In the genomic region with DNA sequence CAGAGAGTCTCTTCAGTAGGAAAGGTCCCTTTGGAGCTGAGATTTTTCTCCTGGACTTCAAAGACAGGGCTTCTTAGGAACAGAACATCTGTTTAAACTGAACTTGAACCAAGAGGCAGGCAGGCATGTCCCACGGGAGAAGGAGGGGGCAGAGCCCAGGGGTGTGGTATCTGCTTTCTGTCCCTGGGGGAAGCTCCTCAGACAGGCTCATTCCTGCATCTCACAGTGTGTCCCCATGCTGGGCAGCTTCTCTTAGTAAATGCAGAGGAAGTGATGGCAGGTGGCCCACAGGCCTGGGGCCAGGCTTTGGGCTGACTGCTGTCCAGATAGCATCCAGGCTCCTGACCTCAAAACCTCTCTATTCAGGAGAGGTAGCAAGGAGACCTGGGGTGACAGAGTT, we compare ENCODE assay signal across 13 cellular contexts. TPM values are rescaled to one million over a fixed set of nuclear protein-coding genes. Genes with fewer than 3 reads are reported as not detected.
DNase-seq lines count a peak whose midpoint lies in the region; ATAC-seq and TF ChIP-seq lines count a peak whose summit lies in the region.
"Had no signal": no experiment of that assay in that cellular context is flagged by ENCODE, and none has a peak within 500 bp of the region (broad histone marks: within the 10 kb centered on the region; RNA-seq: fewer than 3 reads in every experiment).

No MANE protein-coding gene starts in this region.

- no peaks in the 10 kb centered on the region for H3K9me3 Mint-ChIP-seq in GM23338
- H3K9me3 Mint-ChIP-seq in WTC11: no peaks in the 10 kb centered on the region
- H3K9me3 Mint-ChIP-seq: activated naive CD8-positive, alpha-beta T cell treated with anti-CD3 and anti-CD28 coated beads, Interleukin-2, amount 10 ng/mL, durations not matched to agents 7 days and 5 days; CD4-positive, alpha-beta T cell had no signal

- no peaks in the 10 kb centered on the region for H3K36me3 ChIP-seq in GM23338 (ENCODE audit: insufficient read depth)
- H3K36me3 ChIP-seq in hepatocyte (replicated peaks; ENCODE audit: insufficient read depth, low read depth): no peaks in the 10 kb centered on the region
- H3K36me3 ChIP-seq in gastrocnemius medialis: no peaks in the 10 kb centered on the region

- H3K27ac ChIP-seq in GM23338 (ENCODE audit: low read depth) (no peak overlapping the region), hepatocyte (peak overlapping the region; percentile 68), gastrocnemius medialis (peak overlapping the region in 2 of 4 donors; percentile 9 to 11)
- H3K27ac ChIP-seq: dorsolateral prefrontal cortex had no signal

- H3K4me1 Mint-ChIP-seq in GM23338 (peaks cover 48% of the 10 kb centered on the region), WTC11 (peaks cover 70% of the 10 kb centered on the region)

- ATAC-seq in GM23338 (peak; percentile 74), WTC11 (peak; percentile 69), gastrocnemius medialis (peak; percentile 56 to 66), GM19467 (IDR thresholded peaks at IDR 0.05; ENCODE audit: unreplicated experiment) (no peak)

- TF ChIP-seq CTCF in GM23338 (conservative IDR thresholded peaks at IDR 0.05; ENCODE audit: low read depth in 2 of 2) (no peak), WTC11 (IDR thresholded peaks at IDR 0.05) (no peak), hepatocyte (IDR thresholded peaks at IDR 0.05; ENCODE audit: poor library complexity) (no peak), gastrocnemius medialis (IDR thresholded peaks at IDR 0.05 in 4 of 5, conservative IDR thresholded peaks at IDR 0.05 in 1 of 5) (no peak)

- no peak overlapping the region for H3K4me3 ChIP-seq in GM23338
- no peak overlapping the region for H3K4me3 ChIP-seq in hepatocyte
- H3K4me3 ChIP-seq in gastrocnemius medialis: no peak overlapping the region
- H3K4me3 ChIP-seq: dorsolateral prefrontal cortex had no signal

- intact Hi-C loops in gastrocnemius medialis (cut with DNase I; ENCODE audit: low total_unique reads): loop anchor here (2.0 kb wide), 1 partner anchor 45 kb away; no protein-coding TSS in a partner anchor

- H3K4me1 ChIP-seq in GM23338 (ENCODE audit: insufficient read depth) (peaks cover 29% of the 10 kb centered on the region), hepatocyte (ENCODE audit: insufficient read depth) (peaks cover 26% of the 10 kb centered on the region), gastrocnemius medialis (peaks cover 0 to 16% of the 10 kb centered on the region in 2 donors)

- in situ Hi-C loops in gastrocnemius medialis (cut with MboI; ENCODE audit: low sequenced_read_pairs in 4 of 4): no loop called here

- H3K36me3 Mint-ChIP-seq in GM23338 (ENCODE audit: low read depth) (no peaks in the 10 kb centered on the region; the same call in 2 of the 3 replicates), WTC11 (peaks cover 2% of the 10 kb centered on the region; the same call in 1 of the 2 replicates)

- CTCF ChIA-PET in WTC11 (lab: Charles Lee): interaction anchor here (0.6 to 5.1 kb wide), 28 partner anchors 9 to 217 kb away, joined by 3 to 50 read pairs (median 4); no protein-coding TSS in a partner anchor

- no peaks in the 10 kb centered on the region for H3K27me3 ChIP-seq in GM23338 (ENCODE audit: insufficient read depth)
- H3K27me3 ChIP-seq in hepatocyte: no peaks in the 10 kb centered on the region
- no peaks in the 10 kb centered on the region for H3K27me3 ChIP-seq in gastrocnemius medialis

- no peaks in the 10 kb centered on the region for H3K9me2 ChIP-seq in GM23338 (ENCODE audit: insufficient read depth)
- H3K9me2 ChIP-seq in hepatocyte (replicated peaks; ENCODE audit: insufficient read depth): no peaks in the 10 kb centered on the region

- H2AFZ ChIP-seq in GM23338 (no peak overlapping the region), hepatocyte (no peak overlapping the region)

- H3K79me2 ChIP-seq in GM23338 (replicated peaks; ENCODE audit: insufficient read depth): no peaks in the 10 kb centered on the region
- H3K79me2 ChIP-seq in hepatocyte: no peaks in the 10 kb centered on the region

- POLR2A ChIA-PET in WTC11 (lab: Charles Lee): no interaction called here

- H3K27ac Mint-ChIP-seq in GM23338: no peak overlapping the region
- no peak overlapping the region for H3K27ac Mint-ChIP-seq in WTC11
- H3K27ac Mint-ChIP-seq: activated naive CD8-positive, alpha-beta T cell treated with anti-CD3 and anti-CD28 coated beads, Interleukin-2, amount 10 ng/mL, durations not matched to agents 7 days and 5 days; CD4-positive, alpha-beta T cell had no signal

- no peaks in the 10 kb centered on the region for H3F3A ChIP-seq in GM23338 (replicated peaks; ENCODE audit: low read depth)

- H3K4me3 Mint-ChIP-seq in GM23338 (no peak overlapping the region), WTC11 (no peak overlapping the region)
- H3K4me3 Mint-ChIP-seq: activated naive CD8-positive, alpha-beta T cell treated with anti-CD3 and anti-CD28 coated beads, Interleukin-2, amount 10 ng/mL, durations not matched to agents 7 days and 5 days; CD4-positive, alpha-beta T cell had no signal

- H3K4me2 ChIP-seq in GM23338 (peak overlapping the region; percentile 66), hepatocyte (peak overlapping the region; percentile 57)

- peak; percentile 47 for DNase-seq in GM23338 (ENCODE audit: low spot score)
- DNase-seq in WTC11 (ENCODE audit: low spot score): peak; percentile 41
- no peak for DNase-seq in hepatocyte (ENCODE audit: low spot score)
- peak in 1 of 2 donors; percentile 15 for DNase-seq in gastrocnemius medialis
- DNase-seq in activated naive CD4-positive, alpha-beta T cell treated with Interleukin-2 at 50 U/mL for 16 hours: no peak
- DNase-seq in Ammon's horn (ENCODE audit: low spot score): no peak
- no peak for DNase-seq in central memory CD4-positive, alpha-beta T cell
- DNase-seq: activated naive CD8-positive, alpha-beta T cell treated with anti-CD3 and anti-CD28 coated beads, Interleukin-2, amount 10 ng/mL, durations not matched to agents 7 days and 5 days; CD4-positive, alpha-beta T cell; glutamatergic neuron; NCI-H1092 treated with DMSO at 0.1 percent for 48 hours had no signal

- 24% methylated on average over 1 of the region's 1 CpG for WGBS in hepatocyte (ENCODE audit: low lambda C conversion rate, missing lambda C conversion rate)

- no peaks in the 10 kb centered on the region for H3K9me3 ChIP-seq in hepatocyte (ENCODE audit: low read depth)
- no peaks in the 10 kb centered on the region for H3K9me3 ChIP-seq in gastrocnemius medialis

- no peak for TF ChIP-seq POLR2A in gastrocnemius medialis (IDR thresholded peaks at IDR 0.05)

- H4K20me1 ChIP-seq in GM23338 (replicated peaks; ENCODE audit: insufficient read depth): no peaks in the 10 kb centered on the region
- H4K20me1 ChIP-seq in hepatocyte (ENCODE audit: insufficient read depth, poor library complexity, severe bottlenecking): no peaks in the 10 kb centered on the region

- H3K27me3 Mint-ChIP-seq in GM23338 (ENCODE audit: insufficient read depth, low read depth, poor library complexity): peaks cover 2% of the 10 kb centered on the region
- H3K27me3 Mint-ChIP-seq in WTC11 (ENCODE audit: low read depth): no peaks in the 10 kb centered on the region; the same call in 1 of the 2 replicates

TF ChIP-seq in WTC11, 78 proteins besides CTCF, POLR2A, EP300 and RAD21 (continues in another document):
- TF ChIP-seq FOXJ3 (CRISPR knock-in tag; IDR thresholded peaks at IDR 0.05; ENCODE audit: borderline replicate concordance) (no peak), RELA (CRISPR knock-in tag; IDR thresholded peaks at IDR 0.05; ENCODE audit: borderline replicate concordance) (no peak), SMAD4 (CRISPR knock-in tag; IDR thresholded peaks at IDR 0.05) (no peak), IRF2 (CRISPR knock-in tag; IDR thresholded peaks at IDR 0.05; ENCODE audit: borderline replicate concordance, low read depth) (no peak), ELF4 (CRISPR knock-in tag; IDR thresholded peaks at IDR 0.05; ENCODE audit: low read depth) (no peak), ZNF671 (CRISPR knock-in tag; IDR thresholded peaks at IDR 0.05) (no peak), GABPB1 (CRISPR knock-in tag; IDR thresholded peaks at IDR 0.05) (no peak), MXD4 (CRISPR knock-in tag; IDR thresholded peaks at IDR 0.05; ENCODE audit: borderline replicate concordance) (no peak)
- TF ChIP-seq, protein P1, sequence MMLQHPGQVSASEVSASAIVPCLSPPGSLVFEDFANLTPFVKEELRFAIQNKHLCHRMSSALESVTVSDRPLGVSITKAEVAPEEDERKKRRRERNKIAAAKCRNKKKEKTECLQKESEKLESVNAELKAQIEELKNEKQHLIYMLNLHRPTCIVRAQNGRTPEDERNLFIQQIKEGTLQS (CRISPR knock-in tag; conservative IDR thresholded peaks at IDR 0.05): no peak
- TF ChIP-seq, protein P2, sequence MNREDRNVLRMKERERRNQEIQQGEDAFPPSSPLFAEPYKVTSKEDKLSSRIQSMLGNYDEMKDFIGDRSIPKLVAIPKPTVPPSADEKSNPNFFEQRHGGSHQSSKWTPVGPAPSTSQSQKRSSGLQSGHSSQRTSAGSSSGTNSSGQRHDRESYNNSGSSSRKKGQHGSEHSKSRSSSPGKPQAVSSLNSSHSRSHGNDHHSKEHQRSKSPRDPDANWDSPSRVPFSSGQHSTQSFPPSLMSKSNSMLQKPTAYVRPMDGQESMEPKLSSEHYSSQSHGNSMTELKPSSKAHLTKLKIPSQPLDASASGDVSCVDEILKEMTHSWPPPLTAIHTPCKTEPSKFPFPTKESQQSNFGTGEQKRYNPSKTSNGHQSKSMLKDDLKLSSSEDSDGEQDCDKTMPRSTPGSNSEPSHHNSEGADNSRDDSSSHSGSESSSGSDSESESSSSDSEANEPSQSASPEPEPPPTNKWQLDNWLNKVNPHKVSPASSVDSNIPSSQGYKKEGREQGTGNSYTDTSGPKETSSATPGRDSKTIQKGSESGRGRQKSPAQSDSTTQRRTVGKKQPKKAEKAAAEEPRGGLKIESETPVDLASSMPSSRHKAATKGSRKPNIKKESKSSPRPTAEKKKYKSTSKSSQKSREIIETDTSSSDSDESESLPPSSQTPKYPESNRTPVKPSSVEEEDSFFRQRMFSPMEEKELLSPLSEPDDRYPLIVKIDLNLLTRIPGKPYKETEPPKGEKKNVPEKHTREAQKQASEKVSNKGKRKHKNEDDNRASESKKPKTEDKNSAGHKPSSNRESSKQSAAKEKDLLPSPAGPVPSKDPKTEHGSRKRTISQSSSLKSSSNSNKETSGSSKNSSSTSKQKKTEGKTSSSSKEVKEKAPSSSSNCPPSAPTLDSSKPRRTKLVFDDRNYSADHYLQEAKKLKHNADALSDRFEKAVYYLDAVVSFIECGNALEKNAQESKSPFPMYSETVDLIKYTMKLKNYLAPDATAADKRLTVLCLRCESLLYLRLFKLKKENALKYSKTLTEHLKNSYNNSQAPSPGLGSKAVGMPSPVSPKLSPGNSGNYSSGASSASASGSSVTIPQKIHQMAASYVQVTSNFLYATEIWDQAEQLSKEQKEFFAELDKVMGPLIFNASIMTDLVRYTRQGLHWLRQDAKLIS (CRISPR knock-in tag; IDR thresholded peaks at IDR 0.05; ENCODE audit: borderline replicate concordance): no peak

RNA-seq across cellular contexts. Expression of a gene that starts 47.4 kb away (rescaled TPM):
- total RNA-seq in GM23338 (2014; rRNA removed; shearing (Covaris generic)): 10.6 and 12.0 TPM in 2 replicates
- 5.8 and 6.0 TPM in 2 replicates for polyA plus RNA-seq in GM23338 (2016; fragmentation: Nextera tagmentation; extraction: Ambion mirVana)
- total RNA-seq in WTC11 (2021): 35.2 to 44.7 TPM (median 37.6 TPM) in 3 replicates
- 9.5 and 12.8 TPM in 2 replicates for total RNA-seq in hepatocyte
- 21.5 and 25.1 TPM in 2 replicates for polyA plus RNA-seq in hepatocyte
- 1 to 10 TPM; 2.1 to 9.1 (median 2.5) TPM for total RNA-seq in gastrocnemius medialis

Comparison
In these comparisons a context has a peak if more than half of its experiments do, and no peak if none do; other contexts are left out.
1. DNase-seq: peak in GM23338 (single experiment) and WTC11 (single experiment); none in hepatocyte (single experiment), activated naive CD4-positive, alpha-beta T cell treated with Interleukin-2 at 50 U/mL for 16 hours (single experiment), Ammon's horn (single experiment) and central memory CD4-positive, alpha-beta T cell (single experiment).